ENCODE assay signal across 8 cellular contexts in the genomic region with DNA sequence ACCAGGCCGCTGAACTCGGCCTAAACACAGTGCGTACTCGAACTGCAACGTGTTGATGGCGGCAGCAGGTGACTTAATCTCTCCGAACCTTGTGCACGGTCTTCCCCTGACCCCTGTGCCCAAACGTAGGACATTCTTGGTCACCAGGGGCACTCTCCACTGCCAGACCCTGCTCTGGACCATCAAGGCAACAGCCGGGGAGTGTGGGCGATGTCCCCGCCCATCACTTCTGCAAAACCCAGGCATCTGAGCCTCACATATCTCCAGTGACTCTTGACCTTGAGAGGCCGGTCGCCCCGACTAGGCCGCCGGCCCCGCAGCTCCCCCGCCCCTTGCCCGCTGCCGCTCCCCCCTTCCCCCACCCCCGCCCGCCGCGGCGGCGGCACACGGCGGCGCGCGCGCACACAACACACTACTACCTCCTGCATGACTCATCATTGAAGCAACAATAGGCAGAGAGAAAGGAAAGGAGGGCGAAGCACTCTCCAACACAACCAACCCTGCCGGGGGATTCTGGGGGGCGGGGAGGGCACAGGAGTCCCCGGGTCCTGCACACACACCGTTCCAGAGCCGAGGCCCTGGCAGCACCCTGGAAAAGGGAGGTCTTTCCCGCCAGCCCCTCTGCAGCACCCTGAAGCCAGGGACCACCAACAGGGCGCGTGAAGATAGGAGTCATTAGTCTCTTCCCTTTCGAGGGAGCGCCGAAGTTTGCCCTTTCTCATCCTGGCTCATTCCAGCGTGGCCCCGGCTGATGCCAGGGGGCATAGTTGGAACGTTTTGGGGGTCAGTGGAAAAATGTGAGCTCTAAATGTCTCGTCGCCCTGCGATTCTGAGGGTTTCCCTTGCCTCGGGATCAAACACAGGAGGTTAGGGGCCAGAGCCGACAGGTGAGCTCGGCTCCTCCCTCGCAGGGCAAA. TPM values are rescaled to one million over a fixed set of nuclear protein-coding genes. Genes with fewer than 3 reads are reported as not detected.
DNase-seq lines count a peak whose midpoint lies in the region; ATAC-seq and TF ChIP-seq lines count a peak whose summit lies in the region.

No MANE protein-coding gene starts in this region.

- no peaks in the 10 kb centered on the region for H3K36me3 ChIP-seq in BLaER1 treated with 17β-estradiol and CSF1 and Interleukin-3, amounts not matched to agents 10 nM and 100 nM

- H3K27ac ChIP-seq in BLaER1 treated with 17β-estradiol and CSF1 and Interleukin-3, amounts not matched to agents 10 nM and 100 nM: peak overlapping the region; percentile 91 to 100 (median 98)

- H4K20me1 ChIP-seq in BLaER1 treated with 17β-estradiol and CSF1 and Interleukin-3, amounts not matched to agents 10 nM and 100 nM: peaks cover 4 to 59% (median 18%) of the 10 kb centered on the region in 11 experiments; a peak in 14 of 22 replicates

- peaks cover 17 to 39% (median 25%) of the 10 kb centered on the region in 3 donors for H3K4me1 Mint-ChIP-seq in IgD-negative memory B cell
- peaks cover 56% of the 10 kb centered on the region for H3K4me1 Mint-ChIP-seq in activated naive CD8-positive, alpha-beta T cell treated with anti-CD3 and anti-CD28 coated beads, Interleukin-2, amount 50 U/mL, for 24 hours
- H3K4me1 Mint-ChIP-seq in progenitor cell of endocrine pancreas (ENCODE audit: low read depth): peaks cover 44% of the 10 kb centered on the region

- H3K4me1 ChIP-seq in BLaER1 treated with 17β-estradiol and CSF1 and Interleukin-3, amounts not matched to agents 10 nM and 100 nM: peaks cover 60 to 71% (median 68%) of the 10 kb centered on the region in 10 experiments

- H3K9me3 Mint-ChIP-seq in IgD-negative memory B cell (no peaks in the 10 kb centered on the region), progenitor cell of endocrine pancreas (ENCODE audit: low read depth) (no peaks in the 10 kb centered on the region)
- H3K9me3 Mint-ChIP-seq in activated naive CD8-positive, alpha-beta T cell treated with anti-CD3 and anti-CD28 coated beads, Interleukin-2, amount 50 U/mL, for 24 hours: no peaks in the 10 kb centered on the region

- H3K27me3 Mint-ChIP-seq in IgD-negative memory B cell (no peaks in the 10 kb centered on the region), progenitor cell of endocrine pancreas (no peaks in the 10 kb centered on the region)
- H3K27me3 Mint-ChIP-seq in activated naive CD8-positive, alpha-beta T cell treated with anti-CD3 and anti-CD28 coated beads, Interleukin-2, amount 50 U/mL, for 24 hours: no peaks in the 10 kb centered on the region

- H3K4me3 Mint-ChIP-seq in IgD-negative memory B cell (peak overlapping the region; percentile 92 to 100 (median 96)), progenitor cell of endocrine pancreas (ENCODE audit: low read depth) (peak overlapping the region; percentile 93)
- peak overlapping the region; percentile 96 for H3K4me3 Mint-ChIP-seq in activated naive CD8-positive, alpha-beta T cell treated with anti-CD3 and anti-CD28 coated beads, Interleukin-2, amount 50 U/mL, for 24 hours

- intact Hi-C loops in cardiac septum (cut with DNase I): no loop called here

- peak overlapping the region; percentile 78 to 98 (median 94) for H3K4me3 ChIP-seq in BLaER1 treated with 17β-estradiol and CSF1 and Interleukin-3, amounts not matched to agents 10 nM and 100 nM

- H3K36me3 Mint-ChIP-seq in IgD-negative memory B cell: no peaks in the 10 kb centered on the region
- peaks cover 2% of the 10 kb centered on the region for H3K36me3 Mint-ChIP-seq in activated naive CD8-positive, alpha-beta T cell treated with anti-CD3 and anti-CD28 coated beads, Interleukin-2, amount 50 U/mL, for 24 hours (ENCODE audit: low read depth)
- H3K36me3 Mint-ChIP-seq in progenitor cell of endocrine pancreas (ENCODE audit: insufficient read depth): no peaks in the 10 kb centered on the region

- TF ChIP-seq CTCF in progenitor cell of endocrine pancreas (IDR thresholded peaks at IDR 0.05; ENCODE audit: unreplicated experiment): no peak

- H3K9me3 ChIP-seq in BLaER1 treated with 17β-estradiol and CSF1 and Interleukin-3, amounts not matched to agents 10 nM and 100 nM (replicated peaks in 1 of 11): no peaks in the 10 kb centered on the region

- H3K9ac ChIP-seq in BLaER1 treated with 17β-estradiol and CSF1 and Interleukin-3, amounts not matched to agents 10 nM and 100 nM: peak overlapping the region; percentile 96 to 100 (median 98)

- H3K27ac Mint-ChIP-seq in IgD-negative memory B cell: peak overlapping the region; percentile 90 to 98 (median 97)
- peak overlapping the region; percentile 97 for H3K27ac Mint-ChIP-seq in activated naive CD8-positive, alpha-beta T cell treated with anti-CD3 and anti-CD28 coated beads, Interleukin-2, amount 50 U/mL, for 24 hours
- peak overlapping the region; percentile 100 for H3K27ac Mint-ChIP-seq in progenitor cell of endocrine pancreas

- no peak for ATAC-seq in activated naive CD8-positive, alpha-beta T cell treated with anti-CD3 and anti-CD28 coated beads, Interleukin-2, amount 50 U/mL, for 24 hours
- ATAC-seq in GM18909 (IDR thresholded peaks at IDR 0.05; ENCODE audit: poor library complexity, unreplicated experiment): no peak

- H3K27me3 ChIP-seq in BLaER1 treated with 17β-estradiol and CSF1 and Interleukin-3, amounts not matched to agents 10 nM and 100 nM: no peaks in the 10 kb centered on the region

- DNase-seq in T follicular helper cell (ENCODE audit: low read depth): peak; percentile 58
- DNase-seq in activated naive CD8-positive, alpha-beta T cell treated with anti-CD3 and anti-CD28 coated beads, Interleukin-2, amount 50 U/mL, for 24 hours: peak; percentile 59
- peak; percentile 87 for DNase-seq in cardiac septum (ENCODE audit: low spot score)
- DNase-seq in progenitor cell of endocrine pancreas (ENCODE audit: low spot score, unreplicated experiment): peak; percentile 38
- no peak for DNase-seq in NK-92 (lab: John Stamatoyannopoulos, UW; ENCODE audit: unreplicated experiment)

- peak overlapping the region; percentile 97 to 100 (median 99) for H3K4me2 ChIP-seq in BLaER1 treated with 17β-estradiol and CSF1 and Interleukin-3, amounts not matched to agents 10 nM and 100 nM

RNA-seq across cellular contexts. Expression of a gene that starts 1.9 kb away (rescaled TPM):
- 1.6 TPM for polyA plus RNA-seq in IgD-negative memory B cell
- total RNA-seq in cardiac septum (12.9 TPM), progenitor cell of endocrine pancreas (32.1 and 35.5 TPM in 2 replicates)
